In genomic region chr1:55338448-55338820, GRCh38 we compare ENCODE assay signal across 15 cellular contexts.
A peak's percentile ranks its signal among the peaks of the same experiment; 100 is the strongest.
DNase-seq lines count a peak whose midpoint lies in the region; ATAC-seq and TF ChIP-seq lines count a peak whose summit lies in the region.
"Had no signal": no experiment of that assay in that cellular context is flagged by ENCODE, and none has a peak within 500 bp of the region (broad histone marks: within the 10 kb centered on the region; RNA-seq: fewer than 3 reads in every experiment).

No MANE protein-coding gene starts in this region.

- no peak overlapping the region for H3K27ac Mint-ChIP-seq in activated B cell treated with CpG ODN at 0.5 μM for 24 hours

- ATAC-seq in GM21360 (IDR thresholded peaks at IDR 0.05; ENCODE audit: unreplicated experiment) = peak; percentile 22
- ATAC-seq in HG03432 (IDR thresholded peaks at IDR 0.05; ENCODE audit: unreplicated experiment) = peak; percentile 14
- peak; percentile 25 for ATAC-seq in activated B cell treated with CpG ODN at 0.5 μM for 24 hours (ENCODE audit: low read depth)
- ATAC-seq in HG02759 (IDR thresholded peaks at IDR 0.05; ENCODE audit: unreplicated experiment) = no peak
- no peak for ATAC-seq in HG02798 (IDR thresholded peaks at IDR 0.05; ENCODE audit: poor library complexity, unreplicated experiment)
- ATAC-seq in Right ventricle myocardium inferior = no peak

- no peaks in the 10 kb centered on the region for H3K36me3 Mint-ChIP-seq in activated B cell treated with CpG ODN at 0.5 μM for 24 hours (ENCODE audit: low read depth)

- CTCF ChIA-PET in activated B cell treated with CpG ODN at 0.5 μM for 24 hours (lab: Charles Lee) = interaction anchor here (0.7 to 2.9 kb wide), 13 partner anchors 8 to 1247 kb away, joined by 3 to 26 read pairs (median 6); no protein-coding TSS in a partner anchor

- TF ChIP-seq CTCF in GM12865 (IDR thresholded peaks at IDR 0.05; ENCODE audit: insufficient read depth, low read depth, low read length, missing control alignments) (no peak), activated B cell treated with CpG ODN at 0.5 μM for 24 hours (IDR thresholded peaks at IDR 0.05) (no peak)

- intact Hi-C loops in activated B cell treated with CpG ODN at 0.5 μM for 24 hours (cut with micrococcal nuclease) = loop anchor here (1.0 to 2.0 kb wide), 4 partner anchors 50 to 1368 kb away; no protein-coding TSS in a partner anchor
- intact Hi-C loops in Right ventricle myocardium inferior (cut with DNase I) = loop anchor here (2.0 kb wide), 1 partner anchor 54 kb away; no protein-coding TSS in a partner anchor

- POLR2A ChIA-PET in activated B cell treated with CpG ODN at 0.5 μM for 24 hours (lab: Charles Lee) = interaction anchor here (1.0 to 1.6 kb wide), 3 partner anchors 50 to 1246 kb away, joined by 3 to 15 read pairs (median 4); no protein-coding TSS in a partner anchor

- H3K4me3 Mint-ChIP-seq in activated B cell treated with CpG ODN at 0.5 μM for 24 hours = no peak overlapping the region

- peaks cover 9% of the 10 kb centered on the region for H3K4me1 Mint-ChIP-seq in activated B cell treated with CpG ODN at 0.5 μM for 24 hours

- peak; percentile 6 for DNase-seq in GM12865 (ENCODE audit: low read depth)
- no peak for DNase-seq in activated B cell treated with CpG ODN at 0.5 μM for 24 hours
- no peak for DNase-seq in Right ventricle myocardium inferior (ENCODE audit: missing footprints)
- DNase-seq: activated CD8-positive, alpha-beta memory T cell treated with anti-CD3 and anti-CD28 coated beads, Interleukin-2, amount 50 U/mL, for 48 hours; central memory CD4-positive, alpha-beta T cell; DMS79; effector memory CD4-positive, alpha-beta T cell; left cardiac atrium; right lobe of liver; transverse colon had no signal

- H3K4me3 ChIP-seq in GM12865 (ENCODE audit: low read depth, low read length) = no peak overlapping the region
- H3K4me3 ChIP-seq: BLaER1 treated with 17β-estradiol and CSF1 and Interleukin-3, amounts not matched to agents 10 nM and 100 nM; right lobe of liver; transverse colon had no signal

- H3K9me3 Mint-ChIP-seq in activated B cell treated with CpG ODN at 0.5 μM for 24 hours = peaks cover 13% of the 10 kb centered on the region

- H3K27me3 Mint-ChIP-seq in activated B cell treated with CpG ODN at 0.5 μM for 24 hours = peaks cover 9% of the 10 kb centered on the region

Comparison
In these comparisons a context has a peak if more than half of its experiments do, and no peak if none do; other contexts are left out.
1. ATAC-seq: peak in GM21360 (single experiment), HG03432 (single experiment) and activated B cell treated with CpG ODN at 0.5 μM for 24 hours (single experiment); none in HG02759 (single experiment), HG02798 (single experiment) and Right ventricle myocardium inferior (single experiment).